In genomic region chr15:70569718-70570231, GRCh38 we compare ENCODE assay signal across 14 cellular contexts.
DNase-seq lines count a peak whose midpoint lies in the region; ATAC-seq, FAIRE-seq and TF ChIP-seq lines count a peak whose summit lies in the region.
"Had no signal": no experiment of that assay in that cellular context is flagged by ENCODE, and none has a peak within 500 bp of the region (broad histone marks: within the 10 kb centered on the region; RNA-seq: fewer than 3 reads in every experiment).

No MANE protein-coding gene starts in this region.

- no peaks in the 10 kb centered on the region for H3K36me3 Mint-ChIP-seq in Caco-2 (ENCODE audit: insufficient read depth, unreplicated experiment)

- peaks cover 24% of the 10 kb centered on the region for H3K9me3 Mint-ChIP-seq in Caco-2 (ENCODE audit: unreplicated experiment)

- no peak overlapping the region for H3K4me3 Mint-ChIP-seq in Caco-2 (ENCODE audit: unreplicated experiment)
- H3K4me3 Mint-ChIP-seq: CD8-positive, alpha-beta memory T cell; naive thymus-derived CD4-positive, alpha-beta T cell had no signal

- no peak overlapping the region for H3K4me3 ChIP-seq in A549
- no peak overlapping the region for H3K4me3 ChIP-seq in Caco-2 (ENCODE audit: low read depth, low read length)
- H3K4me3 ChIP-seq in RWPE2 (ENCODE audit: severe bottlenecking) = no peak overlapping the region
- H3K4me3 ChIP-seq: SJCRH30, transverse colon had no signal

- H3K27ac ChIP-seq in A549 (peak overlapping the region; percentile 17 to 60; a peak in 3 of 6 replicates), RWPE2 (ENCODE audit: poor library complexity, severe bottlenecking) (peak overlapping the region; percentile 24), foreskin keratinocyte (no peak overlapping the region)
- H3K27ac ChIP-seq: SJCRH30, transverse colon, WERI-Rb-1 had no signal

- TF ChIP-seq POLR2A in A549 (IDR thresholded peaks at IDR 0.05; ENCODE audit: low read length) (no peak), erythroblast (IDR thresholded peaks at IDR 0.05; ENCODE audit: low read length) (no peak)

- peak; percentile 68 to 83 for ATAC-seq in A549
- peak; percentile 90 for ATAC-seq in RWPE2 (ENCODE audit: low read depth)
- ATAC-seq in foreskin keratinocyte = peak; percentile 44
- ATAC-seq in HG02759 (IDR thresholded peaks at IDR 0.05; ENCODE audit: unreplicated experiment) = no peak
- no peak for ATAC-seq in GM18868 (IDR thresholded peaks at IDR 0.05; ENCODE audit: unreplicated experiment)
- ATAC-seq: naive thymus-derived CD4-positive, alpha-beta T cell had no signal

- peak overlapping the region; percentile 82 for H3K27ac Mint-ChIP-seq in Caco-2 (ENCODE audit: unreplicated experiment)

- intact Hi-C loops in Caco-2 (cut with micrococcal nuclease; ENCODE audit: unreplicated experiment) = loop anchor here (1.0 kb wide), 2 partner anchors 15 to 67 kb away; no protein-coding TSS in a partner anchor

- DNase-seq in A549 (ENCODE audit: low read depth in 1 of 2, low spot score in 1 of 2) = peak; percentile 37 to 66
- no peak for DNase-seq in Caco-2
- DNase-seq in RWPE2 (ENCODE audit: low spot score) = peak; percentile 88
- peak; percentile 17 to 35 for DNase-seq in foreskin keratinocyte
- no peak for DNase-seq in erythroblast (lab: John Stamatoyannopoulos, UW)
- DNase-seq in medulla oblongata (ENCODE audit: extremely low spot score) = no peak
- DNase-seq: CD8-positive, alpha-beta memory T cell; naive thymus-derived CD4-positive, alpha-beta T cell; transverse colon had no signal

- peaks cover 13% of the 10 kb centered on the region for H3K4me1 Mint-ChIP-seq in Caco-2 (ENCODE audit: low read depth, unreplicated experiment)
- H3K4me1 Mint-ChIP-seq: CD8-positive, alpha-beta memory T cell had no signal

- no peak for TF ChIP-seq RAD21 in A549 (conservative IDR thresholded peaks at IDR 0.05 in 1 of 2, IDR thresholded peaks at IDR 0.05 in 1 of 2)

- WGBS in A549 (ENCODE audit: missing lambda C conversion rate) = 37% methylated on average over 6 of the region's 6 CpGs

- POLR2A ChIA-PET in A549 (lab: Yijun Ruan, JAX) (interaction anchor here (0.7 to 1.8 kb wide), 3 partner anchors 15 to 74 kb away, joined by 3 to 4 read pairs (median 4); no protein-coding TSS in a partner anchor), Caco-2 (lab: Charles Lee) (no interaction called here)

- no TSS peak for BruUV-seq in Caco-2 (replicated peaks; lab: Mats Ljungman, UMichigan)

- CTCF ChIA-PET in A549 (lab: Yijun Ruan, JAX) = interaction anchor here (0.6 to 5.0 kb wide), 26 partner anchors 9 to 1012 kb away, joined by 3 to 66 read pairs (median 4); no protein-coding TSS in a partner anchor
- CTCF ChIA-PET in Caco-2 (lab: Charles Lee) = interaction anchor here (0.8 to 1.7 kb wide), 11 partner anchors 15 to 255 kb away, joined by 3 to 40 read pairs (median 6); no protein-coding TSS in a partner anchor

- no peak for TF ChIP-seq EP300 in A549 (IDR thresholded peaks at IDR 0.05)

- H3K36me3 ChIP-seq in Caco-2 (ENCODE audit: control insufficient read depth, insufficient read depth, low read length) = no peaks in the 10 kb centered on the region
- H3K36me3 ChIP-seq in RWPE2 (ENCODE audit: low read depth) = no peaks in the 10 kb centered on the region
- H3K36me3 ChIP-seq: SJCRH30, transverse colon, WERI-Rb-1 had no signal

- H3K27me3 Mint-ChIP-seq in Caco-2 (ENCODE audit: insufficient read depth, unreplicated experiment) = no peaks in the 10 kb centered on the region

- H3K4me2 ChIP-seq in A549 = peak overlapping the region; percentile 33

- no peaks in the 10 kb centered on the region for H3K27me3 ChIP-seq in Caco-2 (replicated peaks; ENCODE audit: control insufficient read depth, insufficient read depth, low read length)
- no peaks in the 10 kb centered on the region for H3K27me3 ChIP-seq in RWPE2 (ENCODE audit: insufficient read depth, poor library complexity, severe bottlenecking)
- peaks cover 40% of the 10 kb centered on the region for H3K27me3 ChIP-seq in foreskin keratinocyte
- H3K27me3 ChIP-seq: transverse colon had no signal

- no peak for FAIRE-seq in A549 (lab: Jason Lieb, UNC)
- FAIRE-seq: keratinocyte had no signal

- TF ChIP-seq CTCF in A549 (IDR thresholded peaks at IDR 0.05) (no peak), Caco-2 (IDR thresholded peaks at IDR 0.05; ENCODE audit: insufficient read depth in 1 of 2, low read depth in 1 of 2, low read length in 1 of 2, severe bottlenecking in 1 of 2, unreplicated experiment in 1 of 2) (no peak), RWPE2 (IDR thresholded peaks at IDR 0.05; ENCODE audit: poor library complexity, severe bottlenecking) (peak; percentile 35), foreskin keratinocyte (conservative IDR thresholded peaks at IDR 0.05) (no peak)

- no peaks in the 10 kb centered on the region for H3K9me3 ChIP-seq in A549
- H3K9me3 ChIP-seq in Caco-2 = peaks cover 4% of the 10 kb centered on the region; the same call in 1 of the 2 replicates
- H3K9me3 ChIP-seq in RWPE2 (ENCODE audit: severe bottlenecking) = no peaks in the 10 kb centered on the region
- H3K9me3 ChIP-seq: SJCRH30, transverse colon had no signal

- H3K4me1 ChIP-seq in A549 (peaks cover 17% of the 10 kb centered on the region), Caco-2 (peaks cover 13% of the 10 kb centered on the region), RWPE2 (ENCODE audit: insufficient read depth, poor library complexity, severe bottlenecking) (peaks cover 18% of the 10 kb centered on the region), foreskin keratinocyte (peaks cover 4% of the 10 kb centered on the region)
- H3K4me1 ChIP-seq: transverse colon had no signal

TF ChIP-seq in A549, 52 proteins besides CTCF, POLR2A, EP300 and RAD21:
- TF ChIP-seq USF2 (IDR thresholded peaks at IDR 0.05) (no peak), FOSB (CRISPR knock-in tag; IDR thresholded peaks at IDR 0.05) (no peak), PBX3 (IDR thresholded peaks at IDR 0.05) (no peak), BHLHE40 (IDR thresholded peaks at IDR 0.05; ENCODE audit: low read depth, low read length) (0 out of 2 replicates have a peak, but pooled peaks have one; percentile 22), SMC3 (IDR thresholded peaks at IDR 0.05) (no peak), MAX (IDR thresholded peaks at IDR 0.05) (no peak), ATOH8 (CRISPR knock-in tag; IDR thresholded peaks at IDR 0.05; ENCODE audit: low read depth) (no peak), MYC (IDR thresholded peaks at IDR 0.05; ENCODE audit: borderline replicate concordance, low read length) (no peak), KDM5A (IDR thresholded peaks at IDR 0.05) (no peak), NR3C1 (IDR thresholded peaks at IDR 0.05) (no peak), ESRRA (IDR thresholded peaks at IDR 0.05; ENCODE audit: borderline replicate concordance, low read length) (no peak), MAZ (IDR thresholded peaks at IDR 0.05; ENCODE audit: borderline replicate concordance, low read depth, low read length) (no peak), HMGXB4 (CRISPR knock-in tag; IDR thresholded peaks at IDR 0.05; ENCODE audit: borderline replicate concordance) (no peak), FOSL2 (IDR thresholded peaks at IDR 0.05) (no peak), FOSL2 (CRISPR knock-in tag; IDR thresholded peaks at IDR 0.05) (peak; percentile 66), RCOR1 (IDR thresholded peaks at IDR 0.05; ENCODE audit: low read depth, low read length) (no peak)

Comparison
In these comparisons a context has a peak if more than half of its experiments do, and no peak if none do; other contexts are left out.
1. ATAC-seq: peak in A549 (2 of 2), RWPE2 (single experiment) and foreskin keratinocyte (single experiment); none in HG02759 (single experiment) and GM18868 (single experiment).
2. DNase-seq: peak in A549 (2 of 2), RWPE2 (single experiment) and foreskin keratinocyte (2 of 2); none in Caco-2 (0 of 2), erythroblast (0 of 2) and medulla oblongata (single experiment).